Comparison of ENCODE assay signal across 8 cellular contexts in the genomic region with DNA sequence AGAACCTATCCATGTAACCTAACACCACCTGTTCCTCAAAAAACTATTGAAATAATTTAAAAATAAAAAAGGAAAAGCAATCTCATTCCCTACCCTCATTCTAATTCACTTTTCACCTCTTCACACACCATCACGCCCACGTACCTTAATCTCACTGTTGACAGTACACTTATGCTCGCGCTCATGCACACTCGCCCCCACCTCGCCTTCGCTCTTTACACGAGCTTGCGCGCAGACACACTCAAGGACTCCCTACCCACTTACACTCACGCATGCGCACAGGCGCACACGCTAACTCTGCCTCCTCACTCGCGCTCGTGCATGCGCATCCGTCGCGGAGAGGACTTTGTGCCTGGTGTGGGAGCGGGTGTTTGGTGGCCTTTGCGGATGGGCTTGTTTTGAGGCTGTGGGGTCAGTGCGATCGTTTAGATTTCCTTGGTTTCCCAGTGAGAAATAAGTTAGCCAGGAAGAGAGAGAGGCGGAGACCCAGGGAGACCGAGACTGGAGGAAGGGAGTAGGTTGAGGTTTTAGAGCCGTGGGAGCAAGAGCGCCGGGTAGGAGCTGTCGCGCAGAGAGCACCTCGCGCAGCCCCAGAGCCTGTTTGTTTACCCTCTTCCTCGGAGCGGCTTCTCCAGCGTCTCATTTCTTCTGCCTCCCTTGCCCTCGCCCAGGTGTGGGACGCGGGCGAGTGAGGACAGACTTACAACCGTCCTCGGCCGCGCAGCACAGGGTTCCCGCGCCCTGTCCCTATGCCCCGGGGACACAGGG. TPM values are rescaled to one million over a fixed set of nuclear protein-coding genes. Genes with fewer than 3 reads are reported as not detected.
DNase-seq lines count a peak whose midpoint lies in the region; ATAC-seq, FAIRE-seq and TF ChIP-seq lines count a peak whose summit lies in the region.

No MANE protein-coding gene starts in this region.

- no peak for TF ChIP-seq RAD21 in A549 (conservative IDR thresholded peaks at IDR 0.05 in 1 of 2, IDR thresholded peaks at IDR 0.05 in 1 of 2)

- peak overlapping the region; percentile 58 for H3K4me3 ChIP-seq in A549
- H3K4me3 ChIP-seq in endothelial cell of umbilical vein (replicated peaks in 1 of 3; ENCODE audit: insufficient read depth in 1 of 3, low read depth in 1 of 3, low read length in 3 of 3), result peak overlapping the region; percentile 1 to 46 (median 41)
- H3K4me3 ChIP-seq in mononuclear cell (ENCODE audit: low read length), result peak overlapping the region; percentile 27

- H3K4me1 ChIP-seq in A549 (peaks cover 3% of the 10 kb centered on the region; the same call in 1 of the 3 replicates), endothelial cell of umbilical vein (ENCODE audit: control insufficient read depth, extremely low read depth, insufficient read depth, low read length) (peaks cover 5% of the 10 kb centered on the region), mononuclear cell (ENCODE audit: insufficient read depth, low read length) (peaks cover 24% of the 10 kb centered on the region)

- TF ChIP-seq CTCF in A549 (IDR thresholded peaks at IDR 0.05) (no peak), endothelial cell of umbilical vein (IDR thresholded peaks at IDR 0.05; ENCODE audit: extremely low read depth in 1 of 2, insufficient read depth in 1 of 2, low read depth in 1 of 2, low read length in 2 of 2) (no peak)

- peak overlapping the region; percentile 32 for H2AFZ ChIP-seq in endothelial cell of umbilical vein (ENCODE audit: low read depth, low read length)

- H3K4me2 ChIP-seq in A549 (peak overlapping the region; percentile 100), endothelial cell of umbilical vein (ENCODE audit: insufficient read depth, low read length) (peak overlapping the region; percentile 63)

- POLR2A ChIA-PET in A549 (lab: Yijun Ruan, JAX) (no interaction called here), endothelial cell of umbilical vein (lab: Charles Lee) (interaction anchor here (1.3 kb wide), 1 partner anchor 29 kb away, joined by 3 read pairs; no protein-coding TSS in a partner anchor)

- H3K9me1 ChIP-seq in endothelial cell of umbilical vein (replicated peaks; ENCODE audit: control insufficient read depth, extremely low read depth, insufficient read depth, low read length), result no peaks in the 10 kb centered on the region

- H3K79me2 ChIP-seq in endothelial cell of umbilical vein (ENCODE audit: control insufficient read depth, insufficient read depth, low read length), result no peaks in the 10 kb centered on the region

- dilution Hi-C loops in endothelial cell of umbilical vein (cut with MboI; ENCODE audit: extremely low pct_ligation_motif_present, low sequenced_read_pairs), result no loop called here

- ATAC-seq in A549 (peak; percentile 84 to 90), GM18868 (IDR thresholded peaks at IDR 0.05; ENCODE audit: unreplicated experiment) (peak; percentile 72), HG03354 (IDR thresholded peaks at IDR 0.05; ENCODE audit: poor library complexity, severe bottlenecking, unreplicated experiment) (peak; percentile 66)

- peaks cover 28 to 33% of the 10 kb centered on the region in 2 experiments for H3K27me3 ChIP-seq in endothelial cell of umbilical vein (ENCODE audit: control insufficient read depth in 2 of 2, insufficient read depth in 2 of 2, low read length in 2 of 2)
- H3K27me3 ChIP-seq in mononuclear cell (ENCODE audit: insufficient read depth, low read length), result peaks cover 83% of the 10 kb centered on the region

- no TSS peak for BruUV-seq in endothelial cell of umbilical vein (replicated peaks; lab: Mats Ljungman, UMichigan)

- 7% methylated on average over 33 of the region's 48 CpGs for WGBS in A549 (ENCODE audit: missing lambda C conversion rate)

- H3K27ac ChIP-seq in A549 (peak overlapping the region; percentile 70 to 84), endothelial cell of umbilical vein (ENCODE audit: insufficient read depth, low read depth, low read length) (no peak overlapping the region)

- no peaks in the 10 kb centered on the region for H3K36me3 ChIP-seq in endothelial cell of umbilical vein (ENCODE audit: control insufficient read depth in 2 of 2, extremely low read depth in 1 of 2, insufficient read depth in 2 of 2, low read length in 2 of 2)

- CTCF ChIA-PET in A549 (lab: Yijun Ruan, JAX) (no interaction called here), endothelial cell of umbilical vein (lab: Charles Lee) (interaction anchor here (1.2 kb wide), 1 partner anchor 26 kb away, joined by 3 read pairs; no protein-coding TSS in a partner anchor)

- H3K9me3 ChIP-seq in A549 (no peaks in the 10 kb centered on the region), endothelial cell of umbilical vein (replicated peaks; ENCODE audit: control insufficient read depth, insufficient read depth, low read length) (no peaks in the 10 kb centered on the region), mononuclear cell (ENCODE audit: low read depth, low read length) (no peaks in the 10 kb centered on the region)

- peak overlapping the region; percentile 14 for H3K9ac ChIP-seq in endothelial cell of umbilical vein (replicated peaks; ENCODE audit: extremely low read depth, insufficient read depth, low read length)

- FAIRE-seq in A549 (lab: Jason Lieb, UNC) (no peak), endothelial cell of umbilical vein (lab: Jason Lieb, UNC) (peak; percentile 81)

- no peak for TF ChIP-seq EP300 in A549 (IDR thresholded peaks at IDR 0.05)

- peak; percentile 77 for TF ChIP-seq POLR2A in A549 (IDR thresholded peaks at IDR 0.05; ENCODE audit: low read length)
- no peak for TF ChIP-seq POLR2A in endothelial cell of umbilical vein (IDR thresholded peaks at IDR 0.05; ENCODE audit: low read depth, low read length)

- DNase-seq in A549 (ENCODE audit: low read depth in 1 of 2, low spot score in 1 of 2) (peak; percentile 68 to 76), NCI-H69 (lab: John Stamatoyannopoulos, UW) (peak; percentile 80), endothelial cell of umbilical vein (ENCODE audit: low read depth, low spot score) (peak; percentile 81)
- DNase-seq in activated CD8-positive, alpha-beta memory T cell treated with anti-CD3 and anti-CD28 coated beads, Interleukin-2, amount 50 U/mL, for 24 hours (ENCODE audit: extremely low read depth), result peak; percentile 27
- DNase-seq in stimulated activated CD8-positive, alpha-beta memory T cell treated with anti-CD3 and anti-CD28 coated beads, Interleukin-2, amount 100 ng/mL, for 48 hours (ENCODE audit: low read depth in 2 of 2), result peak; percentile 51 to 65

- H4K20me1 ChIP-seq in endothelial cell of umbilical vein (replicated peaks; ENCODE audit: control insufficient read depth, extremely low read depth, insufficient read depth, low read length), result no peaks in the 10 kb centered on the region

- intact Hi-C loops in endothelial cell of umbilical vein (cut with micrococcal nuclease), result loop anchor here (1.0 kb wide), 1 partner anchor 10 kb away; no protein-coding TSS in a partner anchor

TF ChIP-seq in A549, 52 proteins besides CTCF, POLR2A, EP300 and RAD21 (continues in another document):
- TF ChIP-seq CBX2 (IDR thresholded peaks at IDR 0.05; ENCODE audit: borderline replicate concordance, low read depth) (no peak), CBX8 (IDR thresholded peaks at IDR 0.05) (no peak), HEYL (CRISPR knock-in tag; IDR thresholded peaks at IDR 0.05) (no peak), POLR2AphosphoS2 (conservative IDR thresholded peaks at IDR 0.05; ENCODE audit: low read length) (no peak)

TF ChIP-seq in endothelial cell of umbilical vein, 7 proteins besides CTCF, POLR2A, EP300 and RAD21 (continues in another document):
- TF ChIP-seq FOS (IDR thresholded peaks at IDR 0.05; ENCODE audit: borderline replicate concordance, insufficient read depth, low read length), result no peak
- no peak for TF ChIP-seq JUN (IDR thresholded peaks at IDR 0.05; ENCODE audit: borderline replicate concordance, insufficient read depth, insufficient read length, low read depth)
- TF ChIP-seq, protein P1, sequence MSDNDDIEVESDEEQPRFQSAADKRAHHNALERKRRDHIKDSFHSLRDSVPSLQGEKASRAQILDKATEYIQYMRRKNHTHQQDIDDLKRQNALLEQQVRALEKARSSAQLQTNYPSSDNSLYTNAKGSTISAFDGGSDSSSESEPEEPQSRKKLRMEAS (IDR thresholded peaks at IDR 0.05; ENCODE audit: insufficient read depth, insufficient read length), result no peak
- no peak for TF ChIP-seq MYC (IDR thresholded peaks at IDR 0.05; ENCODE audit: low read depth, low read length)
- no peak for TF ChIP-seq EZH2 (IDR thresholded peaks at IDR 0.05; ENCODE audit: borderline replicate concordance, low read depth, low read length, severe bottlenecking)

RNA-seq across cellular contexts. Expression of a gene that starts 8.1 kb away (rescaled TPM):
- polyA plus RNA-seq in A549 (2011; rRNA removed), result not detected in 2 replicates
- not detected in 2 replicates for polyA plus RNA-seq in A549 (2012; cell fraction: cytosol; rRNA removed)
- polyA plus RNA-seq in A549 (2012; cell fraction: nucleus; rRNA removed), result not detected in 2 replicates
- not detected in 3 replicates for polyA plus RNA-seq in A549 (2017; fragmentation: RNase III; extraction: RNeasy Plus Mini Kit Qiagen cat#74134 plus additional on column Dnase treatment)
- not detected in 2 replicates for polyA minus RNA-seq in A549 (2011; rRNA and poly(A)+ RNA removed)
- total RNA-seq in endothelial cell of umbilical vein, result not detected in 2 replicates
- not detected in 2 replicates for polyA plus RNA-seq in endothelial cell of umbilical vein
- polyA plus RNA-seq in endothelial cell of umbilical vein (2011; cell fraction: cytosol; rRNA removed), result not detected in 2 replicates
- not detected in 2 replicates for polyA plus RNA-seq in endothelial cell of umbilical vein (2011; cell fraction: nucleus; rRNA removed)
- not detected in 2 replicates for polyA plus RNA-seq in endothelial cell of umbilical vein (2012)
- not detected in 2 replicates for polyA minus RNA-seq in endothelial cell of umbilical vein
- polyA minus RNA-seq in endothelial cell of umbilical vein (2011; cell fraction: cytosol; rRNA and poly(A)+ RNA removed), result not detected
- polyA minus RNA-seq in endothelial cell of umbilical vein (2011; cell fraction: nucleus; rRNA and poly(A)+ RNA removed), result not detected in 2 replicates
- total RNA-seq in mononuclear cell, result not detected

RNA-seq across cellular contexts. Expression of a gene that starts 27.4 kb away (rescaled TPM):
- polyA plus RNA-seq in A549 (2011; rRNA removed) (6.3 and 10.1 TPM in 2 replicates), A549 (2017; fragmentation: RNase III; extraction: RNeasy Plus Mini Kit Qiagen cat#74134 plus additional on column Dnase treatment) (5.9 to 6.3 TPM (median 6.2 TPM) in 3 replicates), endothelial cell of umbilical vein (23.3 and 27.4 TPM in 2 replicates)
- polyA plus RNA-seq in A549 (2012; cell fraction: cytosol; rRNA removed), result 4.9 and 6.1 TPM in 2 replicates
- polyA plus RNA-seq in A549 (2012; cell fraction: nucleus; rRNA removed), result 2.8 and 3.6 TPM in 2 replicates
- polyA minus RNA-seq in A549 (2011; rRNA and poly(A)+ RNA removed), result 3.4 and 3.8 TPM in 2 replicates
- total RNA-seq in endothelial cell of umbilical vein (43.3 and 43.8 TPM in 2 replicates), mononuclear cell (101 TPM)
- 28.1 and 28.7 TPM in 2 replicates for polyA plus RNA-seq in endothelial cell of umbilical vein (2011; cell fraction: cytosol; rRNA removed)
- polyA plus RNA-seq in endothelial cell of umbilical vein (2011; cell fraction: nucleus; rRNA removed), result 19.1 and 26.2 TPM in 2 replicates
- polyA plus RNA-seq in endothelial cell of umbilical vein (2012), result 25.7 and 33.2 TPM in 2 replicates
- polyA minus RNA-seq in endothelial cell of umbilical vein, result 18.1 and 20.8 TPM in 2 replicates
- 4.4 TPM for polyA minus RNA-seq in endothelial cell of umbilical vein (2011; cell fraction: cytosol; rRNA and poly(A)+ RNA removed)
- polyA minus RNA-seq in endothelial cell of umbilical vein (2011; cell fraction: nucleus; rRNA and poly(A)+ RNA removed), result 59.9 and 90.3 TPM in 2 replicates

Comparison
In these comparisons a context has a peak if more than half of its experiments do, and no peak if none do; other contexts are left out.
1. DNase-seq: peak in every context shown above with its lines; median percentile 81 in endothelial cell of umbilical vein; 80 in NCI-H69; 72 in A549; 58 in stimulated activated CD8-positive, alpha-beta memory T cell treated with anti-CD3 and anti-CD28 coated beads, Interleukin-2, amount 100 ng/mL, for 48 hours; 27 in activated CD8-positive, alpha-beta memory T cell treated with anti-CD3 and anti-CD28 coated beads, Interleukin-2, amount 50 U/mL, for 24 hours.